In the genomic region with DNA sequence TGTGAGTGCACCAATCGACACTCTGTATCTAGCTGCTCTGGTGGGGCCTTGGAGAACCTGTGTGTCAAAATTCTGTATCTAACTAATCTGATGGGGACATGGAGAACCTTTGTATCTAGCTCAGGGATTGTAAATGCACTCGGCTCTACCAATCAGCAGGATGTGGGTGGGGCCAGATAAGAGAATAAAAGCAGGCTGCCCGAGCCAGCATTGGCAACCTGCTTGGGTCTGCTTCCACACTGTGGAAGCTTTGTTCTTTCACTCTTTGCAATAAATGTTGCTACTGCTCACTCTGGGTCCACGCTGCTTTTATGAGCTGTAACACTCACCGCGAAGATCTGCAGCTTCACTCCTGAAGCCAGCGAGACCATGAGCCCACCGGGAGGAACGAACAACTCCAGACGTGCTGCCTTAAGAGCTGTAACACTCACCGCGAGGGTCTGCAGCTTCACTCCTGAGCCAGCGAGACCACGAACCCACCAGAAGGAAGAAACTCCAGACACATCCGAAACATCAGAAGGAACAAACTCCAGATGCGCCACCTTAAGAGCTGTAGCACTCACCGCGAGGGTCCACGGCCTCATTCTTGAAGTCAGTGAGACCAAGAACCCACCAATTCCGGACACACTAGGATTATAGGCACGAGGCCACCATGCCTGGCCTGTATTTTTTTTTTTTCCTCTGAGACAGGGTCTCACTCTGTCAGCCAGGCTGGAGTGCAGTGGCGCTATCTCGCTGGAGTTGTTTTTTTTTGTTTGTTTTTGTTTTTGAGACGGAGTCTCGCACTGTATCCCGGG, we compare ENCODE assay signal across 1 cellular context.
TF ChIP-seq lines count a peak whose summit lies in the region.

No MANE protein-coding gene starts in this region.

TF ChIP-seq in K562, 482 proteins besides CTCF, POLR2A, EP300 and RAD21:
- TF ChIP-seq, protein P1, sequence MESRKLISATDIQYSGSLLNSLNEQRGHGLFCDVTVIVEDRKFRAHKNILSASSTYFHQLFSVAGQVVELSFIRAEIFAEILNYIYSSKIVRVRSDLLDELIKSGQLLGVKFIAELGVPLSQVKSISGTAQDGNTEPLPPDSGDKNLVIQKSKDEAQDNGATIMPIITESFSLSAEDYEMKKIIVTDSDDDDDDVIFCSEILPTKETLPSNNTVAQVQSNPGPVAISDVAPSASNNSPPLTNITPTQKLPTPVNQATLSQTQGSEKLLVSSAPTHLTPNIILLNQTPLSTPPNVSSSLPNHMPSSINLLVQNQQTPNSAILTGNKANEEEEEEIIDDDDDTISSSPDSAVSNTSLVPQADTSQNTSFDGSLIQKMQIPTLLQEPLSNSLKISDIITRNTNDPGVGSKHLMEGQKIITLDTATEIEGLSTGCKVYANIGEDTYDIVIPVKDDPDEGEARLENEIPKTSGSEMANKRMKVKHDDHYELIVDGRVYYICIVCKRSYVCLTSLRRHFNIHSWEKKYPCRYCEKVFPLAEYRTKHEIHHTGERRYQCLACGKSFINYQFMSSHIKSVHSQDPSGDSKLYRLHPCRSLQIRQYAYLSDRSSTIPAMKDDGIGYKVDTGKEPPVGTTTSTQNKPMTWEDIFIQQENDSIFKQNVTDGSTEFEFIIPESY (CRISPR knock-in tag; IDR thresholded peaks at IDR 0.05): peak; percentile 64
